ENCODE assay signal across 12 cellular contexts in the genomic region with DNA sequence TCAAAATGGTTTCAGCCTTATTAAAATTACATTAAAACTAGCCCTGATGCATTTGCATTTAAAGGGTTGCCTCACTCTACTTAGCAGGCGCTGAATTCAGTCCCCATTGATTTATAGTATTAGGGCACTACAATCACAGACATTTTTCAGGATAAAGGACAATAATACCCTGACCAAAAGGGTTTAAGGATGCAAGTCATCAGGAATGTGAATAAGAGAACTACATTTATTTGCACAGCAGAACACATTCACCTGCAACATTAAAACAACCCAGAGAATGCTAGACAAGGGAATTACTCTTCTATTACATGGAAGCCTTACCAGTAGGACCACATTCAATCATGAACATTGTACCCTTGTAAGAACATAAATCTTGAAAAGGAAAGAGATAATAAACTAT.
DNase-seq lines count a peak whose midpoint lies in the region; TF ChIP-seq lines count a peak whose summit lies in the region.
"Had no signal": no experiment of that assay in that cellular context is flagged by ENCODE, and none has a peak within 500 bp of the region (broad histone marks: within the 10 kb centered on the region; RNA-seq: fewer than 3 reads in every experiment).

No MANE protein-coding gene starts in this region.

- H3K79me2 ChIP-seq in neural progenitor cell (ENCODE audit: low read depth) = peaks cover 100% of the 10 kb centered on the region

- H3K27me3 ChIP-seq in BLaER1 = no peaks in the 10 kb centered on the region
- H3K27me3 ChIP-seq in HUES48 (ENCODE audit: control insufficient read depth, insufficient read depth, low read length) = no peaks in the 10 kb centered on the region
- no peaks in the 10 kb centered on the region for H3K27me3 ChIP-seq in neural progenitor cell

- H3K27me3 Mint-ChIP-seq in neural progenitor cell (ENCODE audit: insufficient read depth, low read depth) = no peaks in the 10 kb centered on the region
- H3K27me3 Mint-ChIP-seq: CD4-positive, alpha-beta T cell had no signal

- peaks cover 43% of the 10 kb centered on the region for H3K4me1 Mint-ChIP-seq in neural progenitor cell

- H3K9me3 ChIP-seq in BLaER1 = no peaks in the 10 kb centered on the region
- H3K9me3 ChIP-seq in HUES48 (ENCODE audit: control insufficient read depth, insufficient read depth, low read length) = no peaks in the 10 kb centered on the region
- H3K9me3 ChIP-seq in neural progenitor cell (ENCODE audit: low read depth) = no peaks in the 10 kb centered on the region

- no peak for TF ChIP-seq CTCF in neural progenitor cell (IDR thresholded peaks at IDR 0.05)

- H3K36me3 Mint-ChIP-seq in neural progenitor cell = peaks cover 12% of the 10 kb centered on the region

- H3K27ac ChIP-seq in BLaER1 = no peak overlapping the region
- no peak overlapping the region for H3K27ac ChIP-seq in HUES48 (ENCODE audit: low read depth, low read length)
- no peak overlapping the region for H3K27ac ChIP-seq in neural progenitor cell
- H3K27ac ChIP-seq: 22Rv1 had no signal

- H3K27ac Mint-ChIP-seq in neural progenitor cell = no peak overlapping the region
- H3K27ac Mint-ChIP-seq: CD4-positive, alpha-beta T cell had no signal

- H3K4me3 ChIP-seq in BLaER1 (no peak overlapping the region), HUES48 (ENCODE audit: low read depth, low read length) (peak overlapping the region; percentile 16; the same call in 1 of the 2 replicates), neural progenitor cell (no peak overlapping the region)

- H3K36me3 ChIP-seq in BLaER1 (no peaks in the 10 kb centered on the region; the same call in 1 of the 2 replicates), HUES48 (ENCODE audit: control insufficient read depth, insufficient read depth, low read length) (no peaks in the 10 kb centered on the region), neural progenitor cell (no peaks in the 10 kb centered on the region)

- DNase-seq in NCI-H526 treated with DMSO at 0.1 percent for 48 hours (lab: John Stamatoyannopoulos, UW) (peak; percentile 71), neural progenitor cell (ENCODE audit: low spot score) (no peak), NCI-H1048 (lab: John Stamatoyannopoulos, UW) (no peak), SK-N-DZ (ENCODE audit: low spot score) (no peak), NCI-H2196 (lab: John Stamatoyannopoulos, UW; ENCODE audit: unreplicated experiment) (no peak)
- DNase-seq in activated CD8-positive, alpha-beta memory T cell treated with anti-CD3 and anti-CD28 coated beads, Interleukin-2, amount 50 U/mL, for 4 hours = no peak
- DNase-seq: Calu3; CD4-positive, alpha-beta T cell; DMS79 had no signal

- H3K4me2 ChIP-seq in BLaER1 (peak overlapping the region; percentile 14; the same call in 1 of the 2 replicates), neural progenitor cell (peak overlapping the region; percentile 21)

- H4K20me1 ChIP-seq in BLaER1 = peaks cover 46% of the 10 kb centered on the region
- peaks cover 99% of the 10 kb centered on the region for H4K20me1 ChIP-seq in neural progenitor cell (ENCODE audit: low read depth)

- H3K4me3 Mint-ChIP-seq in neural progenitor cell = no peak overlapping the region
- H3K4me3 Mint-ChIP-seq: CD4-positive, alpha-beta T cell had no signal

- H3K9ac ChIP-seq in BLaER1 = no peak overlapping the region
- H3K9ac ChIP-seq in HUES48 (ENCODE audit: low read depth, low read length) = no peak overlapping the region
- H3K9ac ChIP-seq in neural progenitor cell = no peak overlapping the region

- peaks cover 5% of the 10 kb centered on the region for H3K9me3 Mint-ChIP-seq in neural progenitor cell
- H3K9me3 Mint-ChIP-seq: CD4-positive, alpha-beta T cell had no signal

- H3F3A ChIP-seq in neural progenitor cell (ENCODE audit: low read depth) = peaks cover 16% of the 10 kb centered on the region

- H3K4me1 ChIP-seq in BLaER1 (peaks cover 99% of the 10 kb centered on the region), HUES48 (ENCODE audit: control insufficient read depth, insufficient read depth, low read length) (peaks cover 47% of the 10 kb centered on the region), neural progenitor cell (peaks cover 50% of the 10 kb centered on the region)

- H2AFZ ChIP-seq in neural progenitor cell (replicated peaks) = no peak overlapping the region
